ENCODE assay signal across 8 cellular contexts in the genomic region with DNA sequence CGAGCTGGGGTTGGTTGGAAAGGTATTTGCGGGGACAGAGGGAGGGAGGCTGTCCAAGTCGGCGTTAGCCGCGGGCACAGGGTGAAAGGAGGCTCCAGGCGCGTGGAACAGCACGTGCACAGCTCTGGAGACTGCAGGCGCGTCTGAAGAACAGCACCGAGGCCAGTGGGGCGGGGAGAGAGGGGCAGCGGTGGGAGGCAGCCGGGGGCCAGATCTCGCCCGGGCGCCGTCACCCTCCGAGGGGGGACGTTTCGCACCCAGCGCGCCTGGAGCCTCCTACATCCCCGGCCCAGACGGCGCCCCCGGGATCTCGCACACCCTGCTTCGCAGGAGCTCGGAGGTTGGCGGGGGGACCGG.
DNase-seq lines count a peak whose midpoint lies in the region; ATAC-seq and TF ChIP-seq lines count a peak whose summit lies in the region.

No MANE protein-coding gene starts in this region.

- H3K4me2 ChIP-seq in neural cell (ENCODE audit: low read length) = no peak overlapping the region

- TF ChIP-seq CTCF in GM12865 (IDR thresholded peaks at IDR 0.05; ENCODE audit: insufficient read depth, low read depth, low read length, missing control alignments) = no peak
- peak; percentile 8 for TF ChIP-seq CTCF in chondrocyte (IDR thresholded peaks at IDR 0.05)
- TF ChIP-seq CTCF in neural cell (IDR thresholded peaks at IDR 0.05; ENCODE audit: poor library complexity, severe bottlenecking) = no peak
- no peak for TF ChIP-seq CTCF in GM20000 (IDR thresholded peaks at IDR 0.05; ENCODE audit: extremely low read depth, missing control alignments)

- no peaks in the 10 kb centered on the region for H4K20me1 ChIP-seq in neural cell (ENCODE audit: insufficient read depth)

- H3K27me3 ChIP-seq in neural cell (ENCODE audit: insufficient read depth, low read depth, low read length) = peaks cover 38% of the 10 kb centered on the region

- no peaks in the 10 kb centered on the region for H3K9me2 ChIP-seq in neural cell (ENCODE audit: insufficient read depth, low read length)

- peak; percentile 17 for ATAC-seq in HG03432 (IDR thresholded peaks at IDR 0.05; ENCODE audit: unreplicated experiment)

- H3K27ac ChIP-seq in neural cell (ENCODE audit: low read length) = no peak overlapping the region

- peaks cover 26% of the 10 kb centered on the region for H3K4me1 Mint-ChIP-seq in chondrocyte (ENCODE audit: low read depth)

- H3K9me3 Mint-ChIP-seq in chondrocyte (ENCODE audit: low read depth) = no peaks in the 10 kb centered on the region

- peak overlapping the region; percentile 75 for H3K4me3 ChIP-seq in GM12865 (ENCODE audit: low read depth, low read length)
- H3K4me3 ChIP-seq in neural cell (ENCODE audit: low read length) = peak overlapping the region; percentile 66

- H3K9ac ChIP-seq in neural cell (ENCODE audit: low read length) = no peak overlapping the region

- H3K9me3 ChIP-seq in neural cell (ENCODE audit: low read length) = no peaks in the 10 kb centered on the region

- peak overlapping the region; percentile 77 for H3K4me3 Mint-ChIP-seq in chondrocyte (ENCODE audit: unreplicated experiment)

- no peaks in the 10 kb centered on the region for H3F3A ChIP-seq in neural cell (ENCODE audit: insufficient read depth, low read length, poor library complexity, severe bottlenecking)

- peak overlapping the region; percentile 8 for H3K27ac Mint-ChIP-seq in chondrocyte (ENCODE audit: unreplicated experiment)

- no peaks in the 10 kb centered on the region for H3K79me2 ChIP-seq in neural cell (replicated peaks; ENCODE audit: insufficient read depth, low read length)

- DNase-seq in GM12865 (ENCODE audit: low read depth) (no peak), chondrocyte (ENCODE audit: low spot score) (no peak), GF-D8 (lab: John Stamatoyannopoulos, UW) (no peak), NCI-H524 treated with DMSO at 0.1 percent for 48 hours (lab: John Stamatoyannopoulos, UW) (no peak), GM20000 (ENCODE audit: low spot score) (no peak)
- DNase-seq in activated CD4-positive, CD25-positive, alpha-beta regulatory T cell (lab: John Stamatoyannopoulos, UW) = no peak

- TF ChIP-seq RAD21 in neural cell (conservative IDR thresholded peaks at IDR 0.05) = no peak

- no peaks in the 10 kb centered on the region for H3K36me3 Mint-ChIP-seq in chondrocyte (ENCODE audit: low read depth)

- no peaks in the 10 kb centered on the region for H3K36me3 ChIP-seq in neural cell (ENCODE audit: insufficient read depth, low read length)

- H3K27me3 Mint-ChIP-seq in chondrocyte (ENCODE audit: low read depth) = peaks cover 14% of the 10 kb centered on the region

- no peak overlapping the region for H2AFZ ChIP-seq in neural cell (ENCODE audit: low read depth, low read length)

- TF ChIP-seq EP300 in neural cell (conservative IDR thresholded peaks at IDR 0.05; ENCODE audit: poor library complexity, severe bottlenecking) = no peak

TF ChIP-seq in neural cell, 6 proteins besides CTCF, POLR2A, EP300 and RAD21:
- TF ChIP-seq MXI1 (conservative IDR thresholded peaks at IDR 0.05; ENCODE audit: poor library complexity, severe bottlenecking) (peak; percentile 26), SMC3 (conservative IDR thresholded peaks at IDR 0.05; ENCODE audit: poor library complexity) (no peak), POLR2AphosphoS5 (IDR thresholded peaks at IDR 0.05) (no peak), EZH2 (IDR thresholded peaks at IDR 0.05; ENCODE audit: borderline replicate concordance, insufficient read depth, low read length, poor library complexity, severe bottlenecking) (no peak), TAF1 (IDR thresholded peaks at IDR 0.05; ENCODE audit: low read depth) (no peak)
- TF ChIP-seq, protein P1, sequence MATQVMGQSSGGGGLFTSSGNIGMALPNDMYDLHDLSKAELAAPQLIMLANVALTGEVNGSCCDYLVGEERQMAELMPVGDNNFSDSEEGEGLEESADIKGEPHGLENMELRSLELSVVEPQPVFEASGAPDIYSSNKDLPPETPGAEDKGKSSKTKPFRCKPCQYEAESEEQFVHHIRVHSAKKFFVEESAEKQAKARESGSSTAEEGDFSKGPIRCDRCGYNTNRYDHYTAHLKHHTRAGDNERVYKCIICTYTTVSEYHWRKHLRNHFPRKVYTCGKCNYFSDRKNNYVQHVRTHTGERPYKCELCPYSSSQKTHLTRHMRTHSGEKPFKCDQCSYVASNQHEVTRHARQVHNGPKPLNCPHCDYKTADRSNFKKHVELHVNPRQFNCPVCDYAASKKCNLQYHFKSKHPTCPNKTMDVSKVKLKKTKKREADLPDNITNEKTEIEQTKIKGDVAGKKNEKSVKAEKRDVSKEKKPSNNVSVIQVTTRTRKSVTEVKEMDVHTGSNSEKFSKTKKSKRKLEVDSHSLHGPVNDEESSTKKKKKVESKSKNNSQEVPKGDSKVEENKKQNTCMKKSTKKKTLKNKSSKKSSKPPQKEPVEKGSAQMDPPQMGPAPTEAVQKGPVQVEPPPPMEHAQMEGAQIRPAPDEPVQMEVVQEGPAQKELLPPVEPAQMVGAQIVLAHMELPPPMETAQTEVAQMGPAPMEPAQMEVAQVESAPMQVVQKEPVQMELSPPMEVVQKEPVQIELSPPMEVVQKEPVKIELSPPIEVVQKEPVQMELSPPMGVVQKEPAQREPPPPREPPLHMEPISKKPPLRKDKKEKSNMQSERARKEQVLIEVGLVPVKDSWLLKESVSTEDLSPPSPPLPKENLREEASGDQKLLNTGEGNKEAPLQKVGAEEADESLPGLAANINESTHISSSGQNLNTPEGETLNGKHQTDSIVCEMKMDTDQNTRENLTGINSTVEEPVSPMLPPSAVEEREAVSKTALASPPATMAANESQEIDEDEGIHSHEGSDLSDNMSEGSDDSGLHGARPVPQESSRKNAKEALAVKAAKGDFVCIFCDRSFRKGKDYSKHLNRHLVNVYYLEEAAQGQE (IDR thresholded peaks at IDR 0.05; ENCODE audit: borderline replicate concordance) = no peak
